8 cellular contexts compared by ENCODE assay signal in genomic region chr16:29260683-29261426, GRCh38.
DNase-seq lines count a peak whose midpoint lies in the region; ATAC-seq and TF ChIP-seq lines count a peak whose summit lies in the region.
"Not testable (repeated sequence)": the region's sequence is repeated elsewhere in the genome, so short reads cannot be mapped to it uniquely, and the experiment has no call there.

No MANE protein-coding gene starts in this region.

- ATAC-seq in body of pancreas, heart left ventricle, left lung: not testable (repeated sequence)

- H3K4me1 ChIP-seq in SJSA1 (replicated peaks) (peaks cover 21% of the 10 kb centered on the region), body of pancreas (peaks cover 51% of the 10 kb centered on the region), heart left ventricle (peaks cover 0 to 69% (median 24%) of the 10 kb centered on the region in 12 donors), left lung (peaks cover 0 to 25% of the 10 kb centered on the region in 2 donors), skeletal muscle satellite cell (ENCODE audit: control insufficient read depth, insufficient read depth, low read length) (peaks cover 29% of the 10 kb centered on the region), tibial artery (peaks cover 0 to 43% (median 18%) of the 10 kb centered on the region in 4 donors)

- not testable (repeated sequence) for H3K27me3 Mint-ChIP-seq in nephron (ENCODE audit: low read depth)

- not testable (repeated sequence) for H3K36me3 Mint-ChIP-seq in nephron (ENCODE audit: low read depth)

- peak overlapping the region in 1 of 3 experiments; percentile 35 for H3K4me3 Mint-ChIP-seq in nephron

- TF ChIP-seq POLR2A in body of pancreas (IDR thresholded peaks at IDR 0.05); heart left ventricle (IDR thresholded peaks at IDR 0.05): not testable (repeated sequence)

- H3K27me3 ChIP-seq in SJSA1 (replicated peaks); body of pancreas; heart left ventricle; left lung; skeletal muscle satellite cell (ENCODE audit: control insufficient read depth, insufficient read depth, low read length); tibial artery: not testable (repeated sequence)

- not testable (repeated sequence) for H3K9me3 Mint-ChIP-seq in nephron

- H3K4me3 ChIP-seq in SJSA1; body of pancreas; left lung; skeletal muscle satellite cell (ENCODE audit: low read length); tibial artery: not testable (repeated sequence)
- peak overlapping the region in 3 of 12 donors; percentile 40 to 48 (median 43) for H3K4me3 ChIP-seq in heart left ventricle

- H3K4me2 ChIP-seq in skeletal muscle satellite cell (ENCODE audit: low read length), result not testable (repeated sequence)

- not testable (repeated sequence) for DNase-seq in SJSA1 (ENCODE audit: low read depth in 1 of 2, low spot score in 2 of 2); body of pancreas; left lung
- peak in 1 of 5 donors; percentile 63 for DNase-seq in heart left ventricle
- peak in 1 of 2 donors; percentile 13 for DNase-seq in tibial artery

- not testable (repeated sequence) for TF ChIP-seq CTCF in C4-2B (conservative IDR thresholded peaks at IDR 0.05); body of pancreas (IDR thresholded peaks at IDR 0.05); heart left ventricle (IDR thresholded peaks at IDR 0.05); left lung (IDR thresholded peaks at IDR 0.05); nephron (IDR thresholded peaks at IDR 0.05; ENCODE audit: unreplicated experiment in 3 of 3); tibial artery (IDR thresholded peaks at IDR 0.05)

- intact Hi-C loops in body of pancreas (cut with DNase I); heart left ventricle (cut with DNase I); left lung (cut with DNase I); tibial artery (cut with DNase I; ENCODE audit: low total_unique reads): not testable (repeated sequence)

- not testable (repeated sequence) for H3K36me3 ChIP-seq in SJSA1; body of pancreas (replicated peaks in 1 of 2; ENCODE audit: insufficient read depth in 1 of 2, low read depth in 2 of 2); heart left ventricle; left lung; skeletal muscle satellite cell (ENCODE audit: insufficient read depth, low read length); tibial artery

- peak overlapping the region; percentile 85 to 93 (median 91) for H3K27ac Mint-ChIP-seq in nephron

- peaks cover 53% of the 10 kb centered on the region for H3K4me1 Mint-ChIP-seq in nephron

- not testable (repeated sequence) for H3K9me3 ChIP-seq in SJSA1 (replicated peaks); body of pancreas; heart left ventricle; left lung; skeletal muscle satellite cell (replicated peaks; ENCODE audit: low read length); tibial artery

- 78 to 88% methylated on average over 14 to 18 of the region's 25 CpGs for WGBS in body of pancreas, 2 donors
- WGBS in heart left ventricle, 4 donors, result 62 to 83% (median 75%) methylated on average over 5 to 25 of the region's 25 CpGs

- H3K27ac ChIP-seq in C4-2B (peak overlapping the region; percentile 66), SJSA1 (peak overlapping the region; percentile 73), body of pancreas (peak overlapping the region; percentile 71 to 87 (median 83)), heart left ventricle (peak overlapping the region in 11 of 12 donors; percentile 40 to 95 (median 86)), left lung (peak overlapping the region; percentile 5 to 53), tibial artery (peak overlapping the region; percentile 72 to 81)

- H3K9ac ChIP-seq in skeletal muscle satellite cell (ENCODE audit: low read depth, low read length), result peak overlapping the region; percentile 42

Comparison
In these comparisons a context has a peak if more than half of its experiments do, and no peak if none do; other contexts are left out.
1. H3K27ac ChIP-seq: peak in every context shown above with its lines; median percentile 86 in heart left ventricle; 83 in body of pancreas; 76 in tibial artery; 73 in SJSA1; 66 in C4-2B; 29 in left lung.